ENCODE assay signal across 8 cellular contexts in genomic region chr4:176195184-176195978, GRCh38. TPM values are rescaled to one million over a fixed set of nuclear protein-coding genes. Genes with fewer than 3 reads are reported as not detected.
DNase-seq lines count a peak whose midpoint lies in the region; ATAC-seq and TF ChIP-seq lines count a peak whose summit lies in the region.

TSS of gene SPATA4 (minus strand) at chr4:176195585. CDS start at chr4:176195562, 23 bp downstream.

- TF ChIP-seq EP300 in stomach (IDR thresholded peaks at IDR 0.05): no peak

- peak within 1 kb of the TSS; percentile 72 for H3K27ac Mint-ChIP-seq in neural progenitor cell

- peak within 1 kb of the TSS; percentile 93 for H2AFZ ChIP-seq in neural progenitor cell (replicated peaks)

- H3K27me3 Mint-ChIP-seq in neural progenitor cell (ENCODE audit: insufficient read depth, low read depth): no peaks in the 10 kb centered on the region

- in situ Hi-C loops in G401 (cut with HindIII; ENCODE audit: low sequenced_read_pairs): no loop called here

- DNase-seq in G401 (ENCODE audit: low spot score) (peak; percentile 93), HFF-Myc (ENCODE audit: extremely low read depth, low read depth) (peak; percentile 57), MV-4-11 (lab: John Stamatoyannopoulos, UW) (peak; percentile 92), SJSA1 (ENCODE audit: low read depth in 1 of 2, low spot score in 2 of 2) (peak; percentile 85 to 92), foreskin keratinocyte (peak; percentile 55 to 81), neural progenitor cell (ENCODE audit: low spot score) (peak; percentile 97), stomach (peak; percentile 95)
- DNase-seq in activated naive CD4-positive, alpha-beta T cell treated with Interleukin-2 at 50 U/mL for 16 hours: peak; percentile 95

- intact Hi-C loops in stomach (cut with DNase I; ENCODE audit: low total_unique reads): no loop called here

- WGBS in stomach, 5 donors: 1% methylated on average over 37 to 45 of the region's 45 CpGs

- peaks cover 6% of the 10 kb centered on the region for H3F3A ChIP-seq in neural progenitor cell (ENCODE audit: low read depth)

- H3K4me3 Mint-ChIP-seq in neural progenitor cell: peak within 1 kb of the TSS; percentile 90

- no peak within 1 kb of the TSS for H3K9ac ChIP-seq in neural progenitor cell

- ATAC-seq in foreskin keratinocyte: peak; percentile 76

- H3K27ac ChIP-seq in SJSA1: peak within 1 kb of the TSS; percentile 55
- H3K27ac ChIP-seq in foreskin keratinocyte: peak within 1 kb of the TSS; percentile 99
- H3K27ac ChIP-seq in neural progenitor cell: no peak within 1 kb of the TSS
- peak within 1 kb of the TSS; percentile 48 to 88 (median 82) for H3K27ac ChIP-seq in stomach

- no peaks in the 10 kb centered on the region for H4K20me1 ChIP-seq in neural progenitor cell (ENCODE audit: low read depth)

- TF ChIP-seq CTCF in HFF-Myc (IDR thresholded peaks at IDR 0.05; ENCODE audit: low read depth, low read length, missing control alignments) (no peak), foreskin keratinocyte (conservative IDR thresholded peaks at IDR 0.05) (no peak), neural progenitor cell (IDR thresholded peaks at IDR 0.05) (no peak), stomach (IDR thresholded peaks at IDR 0.05) (no peak)

- H3K79me2 ChIP-seq in neural progenitor cell (ENCODE audit: low read depth): no peaks in the 10 kb centered on the region

- peak within 1 kb of the TSS; percentile 74 for H3K4me2 ChIP-seq in neural progenitor cell

- no peaks in the 10 kb centered on the region for H3K9me3 Mint-ChIP-seq in neural progenitor cell

- H3K36me3 Mint-ChIP-seq in neural progenitor cell: no peaks in the 10 kb centered on the region

- H3K27me3 ChIP-seq in SJSA1 (replicated peaks) (no peaks in the 10 kb centered on the region), foreskin keratinocyte (no peaks in the 10 kb centered on the region), neural progenitor cell (no peaks in the 10 kb centered on the region), stomach (no peaks in the 10 kb centered on the region)

- H3K4me1 Mint-ChIP-seq in neural progenitor cell: peaks cover 12% of the 10 kb centered on the region

- H3K36me3 ChIP-seq in SJSA1: no peaks in the 10 kb centered on the region
- H3K36me3 ChIP-seq in neural progenitor cell: no peaks in the 10 kb centered on the region
- no peaks in the 10 kb centered on the region for H3K36me3 ChIP-seq in stomach

- H3K4me3 ChIP-seq in HFF-Myc (replicated peaks; ENCODE audit: low read depth, low read length) (peak within 1 kb of the TSS; percentile 58), SJSA1 (peak within 1 kb of the TSS; percentile 41), neural progenitor cell (peak within 1 kb of the TSS; percentile 51), stomach (peak within 1 kb of the TSS; percentile 55 to 74 (median 64))

- H3K4me1 ChIP-seq in SJSA1 (replicated peaks): peaks cover 32% of the 10 kb centered on the region
- H3K4me1 ChIP-seq in foreskin keratinocyte: peaks cover 21% of the 10 kb centered on the region
- H3K4me1 ChIP-seq in neural progenitor cell: no peaks in the 10 kb centered on the region
- peaks cover 3 to 43% (median 23%) of the 10 kb centered on the region in 4 donors for H3K4me1 ChIP-seq in stomach

- H3K9me3 ChIP-seq in SJSA1 (replicated peaks) (no peaks in the 10 kb centered on the region), neural progenitor cell (ENCODE audit: low read depth) (no peaks in the 10 kb centered on the region), stomach (no peaks in the 10 kb centered on the region)

- TF ChIP-seq POLR2A in stomach (IDR thresholded peaks at IDR 0.05): no peak

RNA-seq across cellular contexts. Expression of gene SPATA4, which starts in this region (rescaled TPM):
- total RNA-seq in G401 (2014; rRNA removed; shearing (Covaris generic)): not detected in 2 replicates
- not detected in 2 replicates for total RNA-seq in SJSA1 (2014; rRNA removed; shearing (Covaris generic))
- total RNA-seq in foreskin keratinocyte (0.10 and 0.14 TPM in 2 replicates), neural progenitor cell (ENCODE audit: low replicate concordance) (0.09 TPM in 1 of 2 replicates, not detected in the other), stomach (not detected)
- polyA plus RNA-seq in foreskin keratinocyte (0.09 and 0.12 TPM in 2 replicates), stomach (under 1 TPM in 1 of 3 donors, not detected in 2; 0.13 TPM)

Comparison
In these comparisons a context has a peak if more than half of its experiments do, and no peak if none do; other contexts are left out.
1. Peak in DNase-seq in G401; RNA of the gene not detected or under 1 TPM.
2. Peak in DNase-seq, H3K4me3 ChIP-seq and H3K27ac ChIP-seq in SJSA1; RNA of the gene not detected or under 1 TPM.
3. Peak in DNase-seq, ATAC-seq and H3K27ac ChIP-seq in foreskin keratinocyte; RNA of the gene not detected or under 1 TPM.
4. Peak in DNase-seq, H3K4me3 ChIP-seq and H3K4me2 ChIP-seq in neural progenitor cell; RNA of the gene not detected or under 1 TPM.
5. Peak in DNase-seq, H3K4me3 ChIP-seq and H3K27ac ChIP-seq in stomach; RNA of the gene not detected or under 1 TPM.